ENCODE assay signal across 10 cellular contexts in genomic region chr11:117183724-117184349, GRCh38. TPM values are rescaled to one million over a fixed set of nuclear protein-coding genes. Genes with fewer than 3 reads are reported as not detected.
DNase-seq lines count a peak whose midpoint lies in the region; ATAC-seq, FAIRE-seq and TF ChIP-seq lines count a peak whose summit lies in the region.
"Had no signal": no experiment of that assay in that cellular context is flagged by ENCODE, and none has a peak within 500 bp of the region (broad histone marks: within the 10 kb centered on the region; RNA-seq: fewer than 3 reads in every experiment).

No MANE protein-coding gene starts in this region.

- H3K4me2 ChIP-seq in HepG2 (ENCODE audit: low read depth, low read length), result no peak overlapping the region

- TF ChIP-seq EP300 in HepG2 (IDR thresholded peaks at IDR 0.05; ENCODE audit: low read depth in 2 of 2, low read length in 2 of 2), result no peak
- no peak for TF ChIP-seq EP300 in HepG2 (CRISPR knock-in tag; IDR thresholded peaks at IDR 0.05; ENCODE audit: borderline replicate concordance)

- CTCF ChIA-PET in HepG2 (lab: Yijun Ruan, JAX; ENCODE audit: low intra/inter-chr PET ratio, low total read pairs), result no interaction called here

- DNase-seq in right lobe of liver (peak in 2 of 3 donors; percentile 10 to 29), HepG2 (ENCODE audit: low spot score) (no peak), left colon (peak in 1 of 2 donors; percentile 62), aorta (peak; percentile 21 to 51), NCI-H1092 treated with DMSO at 0.1 percent for 48 hours (lab: John Stamatoyannopoulos, UW) (no peak), G401 (ENCODE audit: low spot score) (no peak)
- DNase-seq: activated naive CD4-positive, alpha-beta T cell treated with Interleukin-2 at 50 U/mL for 16 hours; BE2C; OCI-M1 had no signal

- H3K4me3 ChIP-seq in right lobe of liver (no peak overlapping the region), HepG2 (replicated peaks in 1 of 3; ENCODE audit: insufficient read depth in 1 of 3, low read depth in 2 of 3, low read length in 3 of 3) (no peak overlapping the region), aorta (ENCODE audit: low read length in 2 of 2) (no peak overlapping the region)

- TF ChIP-seq CTCF in right lobe of liver (IDR thresholded peaks at IDR 0.05) (no peak), HepG2 (CRISPR knock-in tag; IDR thresholded peaks at IDR 0.05) (no peak)

- no peak for FAIRE-seq in HepG2 (lab: Jason Lieb, UNC)

- WGBS in right lobe of liver (ENCODE audit: insufficient coverage, low coverage, low lambda C conversion rate, missing lambda C conversion rate), result 84% methylated on average over 5 of the region's 11 CpGs
- 94% methylated on average over 9 of the region's 11 CpGs for WGBS in HepG2 (ENCODE audit: low lambda C conversion rate)
- WGBS in aorta, 2 donors, result 85 to 92% methylated on average over 11 of the region's 11 CpGs

- H2AFZ ChIP-seq in HepG2 (ENCODE audit: low read length), result no peak overlapping the region

- no peaks in the 10 kb centered on the region; the same call in 1 of the 2 replicates for H4K20me1 ChIP-seq in HepG2 (ENCODE audit: insufficient read depth, low read length)

- ATAC-seq in right lobe of liver, result no peak
- ATAC-seq in HepG2, result no peak
- peak; percentile 23 for ATAC-seq in left colon
- ATAC-seq in aorta (ENCODE audit: low FRiP score), result no peak

- H3K36me3 ChIP-seq in right lobe of liver, result peaks cover 0 to 45% (median 13%) of the 10 kb centered on the region in 4 donors
- H3K36me3 ChIP-seq in HepG2 (replicated peaks in 1 of 2; ENCODE audit: control insufficient read depth in 1 of 2, insufficient read depth in 2 of 2, low read length in 2 of 2), result peaks cover 6 to 15% of the 10 kb centered on the region in 2 experiments; a peak in 4 of 5 replicates
- H3K36me3 ChIP-seq in aorta (ENCODE audit: control insufficient read depth in 1 of 2, insufficient read depth in 2 of 2, low read length in 1 of 2), result no peaks in the 10 kb centered on the region

- H3K27ac ChIP-seq in right lobe of liver (no peak overlapping the region), HepG2 (ENCODE audit: extremely low read length, insufficient read depth, low read length) (no peak overlapping the region), aorta (ENCODE audit: low read depth in 1 of 2, low read length in 2 of 2) (no peak overlapping the region)
- H3K27ac ChIP-seq: HL-60 had no signal

- no TSS peak for BruUV-seq in HepG2 (replicated peaks; lab: Mats Ljungman, UMichigan)

- no peaks in the 10 kb centered on the region for H3K9me3 ChIP-seq in right lobe of liver
- H3K9me3 ChIP-seq in HepG2 (ENCODE audit: low read length), result no peaks in the 10 kb centered on the region
- no peaks in the 10 kb centered on the region for H3K9me3 ChIP-seq in aorta (ENCODE audit: control insufficient read depth, low read length)
- H3K9me3 ChIP-seq: BE2C had no signal

- intact Hi-C loops in right lobe of liver (cut with DNase I), result no loop called here
- intact Hi-C loops in HepG2 (cut with micrococcal nuclease; ENCODE audit: unreplicated experiment), result no loop called here
- intact Hi-C loops in left colon (cut with DNase I, micrococcal nuclease), result loop anchor here (5.0 kb wide), 2 partner anchors 38 to 43 kb away; no protein-coding TSS in a partner anchor
- intact Hi-C loops in aorta (cut with DNase I), result loop anchor here in 1 of 2 donors (5.0 kb wide), 1 partner anchor 43 kb away; no protein-coding TSS in a partner anchor

- POLR2A ChIA-PET in HepG2 (lab: Yijun Ruan, JAX), result no interaction called here

- peaks cover 0 to 15% (median 3%) of the 10 kb centered on the region in 4 donors for H3K4me1 ChIP-seq in right lobe of liver
- peaks cover 37% of the 10 kb centered on the region for H3K4me1 ChIP-seq in HepG2 (ENCODE audit: insufficient read depth, low read length)
- H3K4me1 ChIP-seq in aorta (ENCODE audit: control insufficient read depth in 1 of 2, insufficient read depth in 2 of 2, low read length in 2 of 2), result peaks cover 0 to 3% of the 10 kb centered on the region in 2 donors

- TF ChIP-seq POLR2A in right lobe of liver (IDR thresholded peaks at IDR 0.05) (no peak), HepG2 (IDR thresholded peaks at IDR 0.05; ENCODE audit: insufficient read depth in 1 of 2, low read depth in 2 of 2, low read length in 2 of 2) (no peak)

- H3K79me2 ChIP-seq in HepG2 (ENCODE audit: insufficient read depth, low read length), result peaks cover 6% of the 10 kb centered on the region

- in situ Hi-C loops in HepG2 (cut with HindIII; ENCODE audit: extremely low pct_ligation_motif_present, low pct_unique_long_range_greater_than_20kb), result loop anchor here (5.0 kb wide), 1 partner anchor 38 kb away; no protein-coding TSS in a partner anchor
- in situ Hi-C loops in G401 (cut with HindIII; ENCODE audit: low sequenced_read_pairs), result no loop called here

- no peak overlapping the region for H3K9ac ChIP-seq in HepG2 (ENCODE audit: insufficient read depth, low read depth, low read length)

- H3K27me3 ChIP-seq in right lobe of liver (no peaks in the 10 kb centered on the region), HepG2 (ENCODE audit: control insufficient read depth in 1 of 2, insufficient read depth in 2 of 2, low read length in 2 of 2) (no peaks in the 10 kb centered on the region; a peak in 1 of 5 replicates), aorta (ENCODE audit: control insufficient read depth in 1 of 2, insufficient read depth in 2 of 2, low read length in 1 of 2) (no peaks in the 10 kb centered on the region)
- H3K27me3 ChIP-seq: BE2C had no signal

- no peak for TF ChIP-seq RAD21 in HepG2 (CRISPR knock-in tag; IDR thresholded peaks at IDR 0.05)

RNA-seq across cellular contexts. Expression of gene SIDT2, which starts 5.3 kb away (rescaled TPM):
- total RNA-seq in right lobe of liver (10 to 100 TPM; 24.6 to 49.9 (median 35.5) TPM), HepG2 (2016; rRNA removed; fragmentation: Illumina TruSeq; extraction: Trizol) (6.8 and 11.5 TPM in 2 replicates), left colon (10 to 100 TPM; 70.9 to 79.1 TPM), aorta (10 to 100 TPM; 51.2 to 81.3 TPM)
- total RNA-seq in HepG2 (2016; cell fraction: cytosol; rRNA removed; fragmentation: Illumina TruSeq; extraction: Trizol; ENCODE audit: low read depth), result 8.7 and 10.3 TPM in 2 replicates
- total RNA-seq in HepG2 (2016; cell fraction: insoluble cytoplasmic fraction; rRNA removed; fragmentation: Illumina TruSeq; extraction: Trizol), result 6.4 and 12.0 TPM in 2 replicates
- total RNA-seq in HepG2 (2016; cell fraction: membrane; rRNA removed; fragmentation: Illumina TruSeq; extraction: Trizol), result 8.6 and 9.5 TPM in 2 replicates
- 15.6 and 17.2 TPM in 2 replicates for total RNA-seq in HepG2 (2016; cell fraction: nucleus; rRNA removed; fragmentation: Illumina TruSeq; extraction: Trizol)
- polyA plus RNA-seq in HepG2 (2011; rRNA removed) (26.8 and 28.0 TPM in 2 replicates), aorta (10 to 100 TPM; 10.4 to 62.9 TPM)
- polyA plus RNA-seq in HepG2 (2011; cell fraction: cytosol; rRNA removed), result 10.5 and 14.3 TPM in 2 replicates
- polyA plus RNA-seq in HepG2 (2011; cell fraction: nucleus; rRNA removed), result 82.0 and 109 TPM in 2 replicates
- 15.1 and 15.4 TPM in 2 replicates for polyA plus RNA-seq in HepG2 (2012)
- polyA plus RNA-seq in HepG2 (2016; cell fraction: cytosol; fragmentation: Illumina TruSeq; extraction: Trizol; ENCODE audit: low read depth), result 1.9 and 2.2 TPM in 2 replicates
- 7.8 and 8.9 TPM in 2 replicates for polyA plus RNA-seq in HepG2 (2016; cell fraction: insoluble cytoplasmic fraction; fragmentation: Illumina TruSeq; extraction: Trizol; ENCODE audit: low read depth)
- polyA plus RNA-seq in HepG2 (2016; cell fraction: membrane; fragmentation: Illumina TruSeq; extraction: Trizol; ENCODE audit: low read depth), result 6.0 and 6.6 TPM in 2 replicates
- polyA plus RNA-seq in HepG2 (2016; cell fraction: nucleus; fragmentation: Illumina TruSeq; extraction: Trizol; ENCODE audit: insufficient read depth, low read depth), result 24.9 and 26.7 TPM in 2 replicates
- 25.1 and 71.4 TPM in 2 replicates for polyA minus RNA-seq in HepG2 (2011; rRNA and poly(A)+ RNA removed; ENCODE audit: low replicate concordance)
- 11.7 and 19.1 TPM in 2 replicates for polyA minus RNA-seq in HepG2 (2011; cell fraction: cytosol; rRNA and poly(A)+ RNA removed)
- polyA minus RNA-seq in HepG2 (2011; cell fraction: nucleus; rRNA and poly(A)+ RNA removed), result 32.3 and 34.8 TPM in 2 replicates
- 18.6 and 20.1 TPM in 2 replicates for total RNA-seq in G401 (2014; rRNA removed; shearing (Covaris generic))

RNA-seq across cellular contexts. Expression of gene TAGLN, which starts 15.3 kb away (rescaled TPM):
- total RNA-seq in right lobe of liver, result 100 to 1,000 TPM in 4 of 6 experiments, 10 to 100 TPM in 2; 41.2 to 158 (median 112) TPM
- 75.4 and 93.7 TPM in 2 replicates for total RNA-seq in HepG2 (2016; rRNA removed; fragmentation: Illumina TruSeq; extraction: Trizol)
- 15.8 and 16.5 TPM in 2 replicates for total RNA-seq in HepG2 (2016; cell fraction: cytosol; rRNA removed; fragmentation: Illumina TruSeq; extraction: Trizol; ENCODE audit: low read depth)
- total RNA-seq in HepG2 (2016; cell fraction: insoluble cytoplasmic fraction; rRNA removed; fragmentation: Illumina TruSeq; extraction: Trizol), result 83.7 and 102 TPM in 2 replicates
- 20.1 and 22.3 TPM in 2 replicates for total RNA-seq in HepG2 (2016; cell fraction: membrane; rRNA removed; fragmentation: Illumina TruSeq; extraction: Trizol)
- 36.8 and 37.1 TPM in 2 replicates for total RNA-seq in HepG2 (2016; cell fraction: nucleus; rRNA removed; fragmentation: Illumina TruSeq; extraction: Trizol)
- 12.6 and 14.1 TPM in 2 replicates for polyA plus RNA-seq in HepG2 (2011; rRNA removed)
- 11.6 and 11.8 TPM in 2 replicates for polyA plus RNA-seq in HepG2 (2011; cell fraction: cytosol; rRNA removed)
- polyA plus RNA-seq in HepG2 (2011; cell fraction: nucleus; rRNA removed), result 25.0 and 34.5 TPM in 2 replicates
- polyA plus RNA-seq in HepG2 (2012), result 3.6 and 5.8 TPM in 2 replicates
- 19.4 and 20.0 TPM in 2 replicates for polyA plus RNA-seq in HepG2 (2016; cell fraction: cytosol; fragmentation: Illumina TruSeq; extraction: Trizol; ENCODE audit: low read depth)
- polyA plus RNA-seq in HepG2 (2016; cell fraction: insoluble cytoplasmic fraction; fragmentation: Illumina TruSeq; extraction: Trizol; ENCODE audit: low read depth), result 110 TPM in 2 replicates
- polyA plus RNA-seq in HepG2 (2016; cell fraction: membrane; fragmentation: Illumina TruSeq; extraction: Trizol; ENCODE audit: low read depth), result 20.4 and 20.8 TPM in 2 replicates
- polyA plus RNA-seq in HepG2 (2016; cell fraction: nucleus; fragmentation: Illumina TruSeq; extraction: Trizol; ENCODE audit: insufficient read depth, low read depth), result 55.4 and 61.9 TPM in 2 replicates
- 1.5 and 8.0 TPM in 2 replicates for polyA minus RNA-seq in HepG2 (2011; rRNA and poly(A)+ RNA removed; ENCODE audit: low replicate concordance)
- polyA minus RNA-seq in HepG2 (2011; cell fraction: cytosol; rRNA and poly(A)+ RNA removed), result 2.4 and 3.3 TPM in 2 replicates
- polyA minus RNA-seq in HepG2 (2011; cell fraction: nucleus; rRNA and poly(A)+ RNA removed), result 5.0 and 7.5 TPM in 2 replicates
- total RNA-seq in left colon, result 100 to 1,000 TPM in 1 of 2 donors, 10 to 100 TPM in 1; 64.6 to 747 TPM
- over 10,000 TPM in 1 of 2 donors, 1,000 to 10,000 TPM in 1; 4,857 to 10,188 TPM for total RNA-seq in aorta
- polyA plus RNA-seq in aorta, result over 10,000 TPM; 12,625 to 13,815 TPM
- 860 and 912 TPM in 2 replicates for total RNA-seq in G401 (2014; rRNA removed; shearing (Covaris generic))

RNA-seq across cellular contexts. Expression of gene PAFAH1B2, which starts 39.8 kb away (rescaled TPM):
- total RNA-seq in right lobe of liver, result 10 to 100 TPM; 22.2 to 39.1 (median 29.3) TPM
- total RNA-seq in HepG2 (2016; rRNA removed; fragmentation: Illumina TruSeq; extraction: Trizol), result 104 and 178 TPM in 2 replicates
- 34.4 and 37.3 TPM in 2 replicates for total RNA-seq in HepG2 (2016; cell fraction: cytosol; rRNA removed; fragmentation: Illumina TruSeq; extraction: Trizol; ENCODE audit: low read depth)
- total RNA-seq in HepG2 (2016; cell fraction: insoluble cytoplasmic fraction; rRNA removed; fragmentation: Illumina TruSeq; extraction: Trizol), result 107 and 164 TPM in 2 replicates
- total RNA-seq in HepG2 (2016; cell fraction: membrane; rRNA removed; fragmentation: Illumina TruSeq; extraction: Trizol), result 37.1 and 43.1 TPM in 2 replicates
- 42.3 and 46.9 TPM in 2 replicates for total RNA-seq in HepG2 (2016; cell fraction: nucleus; rRNA removed; fragmentation: Illumina TruSeq; extraction: Trizol)
- polyA plus RNA-seq in HepG2 (2011; rRNA removed), result 27.0 and 28.8 TPM in 2 replicates
- polyA plus RNA-seq in HepG2 (2011; cell fraction: cytosol; rRNA removed), result 21.8 and 24.3 TPM in 2 replicates
- polyA plus RNA-seq in HepG2 (2011; cell fraction: nucleus; rRNA removed), result 15.1 and 15.4 TPM in 2 replicates
- polyA plus RNA-seq in HepG2 (2012), result 23.9 and 26.9 TPM in 2 replicates
- 2.7 and 3.0 TPM in 2 replicates for polyA plus RNA-seq in HepG2 (2016; cell fraction: cytosol; fragmentation: Illumina TruSeq; extraction: Trizol; ENCODE audit: low read depth)
- polyA plus RNA-seq in HepG2 (2016; cell fraction: insoluble cytoplasmic fraction; fragmentation: Illumina TruSeq; extraction: Trizol; ENCODE audit: low read depth), result 70.7 and 75.2 TPM in 2 replicates
- 12.5 and 14.8 TPM in 2 replicates for polyA plus RNA-seq in HepG2 (2016; cell fraction: membrane; fragmentation: Illumina TruSeq; extraction: Trizol; ENCODE audit: low read depth)
- 26.9 and 30.3 TPM in 2 replicates for polyA plus RNA-seq in HepG2 (2016; cell fraction: nucleus; fragmentation: Illumina TruSeq; extraction: Trizol; ENCODE audit: insufficient read depth, low read depth)
- 84.0 and 119 TPM in 2 replicates for polyA minus RNA-seq in HepG2 (2011; rRNA and poly(A)+ RNA removed; ENCODE audit: low replicate concordance)
- 68.8 and 69.8 TPM in 2 replicates for polyA minus RNA-seq in HepG2 (2011; cell fraction: cytosol; rRNA and poly(A)+ RNA removed)
- polyA minus RNA-seq in HepG2 (2011; cell fraction: nucleus; rRNA and poly(A)+ RNA removed), result 42.0 and 56.1 TPM in 2 replicates
- 10 to 100 TPM; 74.0 to 75.5 TPM for total RNA-seq in left colon
- total RNA-seq in aorta, result 10 to 100 TPM; 69.9 to 73.5 TPM
- polyA plus RNA-seq in aorta, result 10 to 100 TPM; 18.2 to 20.5 TPM
- total RNA-seq in G401 (2014; rRNA removed; shearing (Covaris generic)), result 127 and 161 TPM in 2 replicates

RNA-seq across cellular contexts. Expression of gene PCSK7, which starts 48.0 kb away (rescaled TPM):
- total RNA-seq in right lobe of liver (10 to 100 TPM; 19.3 to 28.5 (median 25.8) TPM), HepG2 (2016; rRNA removed; fragmentation: Illumina TruSeq; extraction: Trizol) (6.8 and 13.8 TPM in 2 replicates), left colon (100 to 1,000 TPM; 153 to 232 TPM), aorta (10 to 100 TPM; 52.8 to 71.5 TPM)
- 7.8 and 8.9 TPM in 2 replicates for total RNA-seq in HepG2 (2016; cell fraction: cytosol; rRNA removed; fragmentation: Illumina TruSeq; extraction: Trizol; ENCODE audit: low read depth)
- total RNA-seq in HepG2 (2016; cell fraction: insoluble cytoplasmic fraction; rRNA removed; fragmentation: Illumina TruSeq; extraction: Trizol), result 8.1 and 12.0 TPM in 2 replicates
- total RNA-seq in HepG2 (2016; cell fraction: membrane; rRNA removed; fragmentation: Illumina TruSeq; extraction: Trizol), result 6.1 and 6.3 TPM in 2 replicates
- 16.5 and 17.3 TPM in 2 replicates for total RNA-seq in HepG2 (2016; cell fraction: nucleus; rRNA removed; fragmentation: Illumina TruSeq; extraction: Trizol)
- polyA plus RNA-seq in HepG2 (2011; rRNA removed) (13.4 and 14.4 TPM in 2 replicates), aorta (10 to 100 TPM; 23.5 to 57.0 TPM)
- polyA plus RNA-seq in HepG2 (2011; cell fraction: cytosol; rRNA removed), result 6.8 and 10.0 TPM in 2 replicates
- 63.6 and 86.3 TPM in 2 replicates for polyA plus RNA-seq in HepG2 (2011; cell fraction: nucleus; rRNA removed)
- 4.8 and 7.7 TPM in 2 replicates for polyA plus RNA-seq in HepG2 (2012)
- polyA plus RNA-seq in HepG2 (2016; cell fraction: cytosol; fragmentation: Illumina TruSeq; extraction: Trizol; ENCODE audit: low read depth), result 1.6 and 1.8 TPM in 2 replicates
- 7.1 and 8.6 TPM in 2 replicates for polyA plus RNA-seq in HepG2 (2016; cell fraction: insoluble cytoplasmic fraction; fragmentation: Illumina TruSeq; extraction: Trizol; ENCODE audit: low read depth)
- polyA plus RNA-seq in HepG2 (2016; cell fraction: membrane; fragmentation: Illumina TruSeq; extraction: Trizol; ENCODE audit: low read depth), result 3.0 and 4.2 TPM in 2 replicates
- polyA plus RNA-seq in HepG2 (2016; cell fraction: nucleus; fragmentation: Illumina TruSeq; extraction: Trizol; ENCODE audit: insufficient read depth, low read depth), result 59.8 and 63.8 TPM in 2 replicates
- 16.5 and 37.7 TPM in 2 replicates for polyA minus RNA-seq in HepG2 (2011; rRNA and poly(A)+ RNA removed; ENCODE audit: low replicate concordance)
- 3.3 and 6.0 TPM in 2 replicates for polyA minus RNA-seq in HepG2 (2011; cell fraction: cytosol; rRNA and poly(A)+ RNA removed)
- polyA minus RNA-seq in HepG2 (2011; cell fraction: nucleus; rRNA and poly(A)+ RNA removed), result 13.0 and 13.4 TPM in 2 replicates
- 40.3 and 52.6 TPM in 2 replicates for total RNA-seq in G401 (2014; rRNA removed; shearing (Covaris generic))

RNA-seq across cellular contexts. Expression of gene RNF214, which starts 48.6 kb away (rescaled TPM):
- total RNA-seq in right lobe of liver (1 to 10 TPM; 5.6 to 9.4 (median 7.3) TPM), HepG2 (2016; rRNA removed; fragmentation: Illumina TruSeq; extraction: Trizol) (10.7 and 12.4 TPM in 2 replicates), left colon (10 to 100 TPM; 17.4 to 17.8 TPM), aorta (10 to 100 TPM; 27.2 to 32.7 TPM)
- total RNA-seq in HepG2 (2016; cell fraction: cytosol; rRNA removed; fragmentation: Illumina TruSeq; extraction: Trizol; ENCODE audit: low read depth), result 4.7 and 5.5 TPM in 2 replicates
- 10.0 and 10.5 TPM in 2 replicates for total RNA-seq in HepG2 (2016; cell fraction: insoluble cytoplasmic fraction; rRNA removed; fragmentation: Illumina TruSeq; extraction: Trizol)
- 8.0 and 9.2 TPM in 2 replicates for total RNA-seq in HepG2 (2016; cell fraction: membrane; rRNA removed; fragmentation: Illumina TruSeq; extraction: Trizol)
- total RNA-seq in HepG2 (2016; cell fraction: nucleus; rRNA removed; fragmentation: Illumina TruSeq; extraction: Trizol), result 11.2 and 11.4 TPM in 2 replicates
- polyA plus RNA-seq in HepG2 (2011; rRNA removed) (12.6 and 12.8 TPM in 2 replicates), aorta (10 to 100 TPM; 10.9 to 16.7 TPM)
- 5.0 and 8.9 TPM in 2 replicates for polyA plus RNA-seq in HepG2 (2011; cell fraction: cytosol; rRNA removed)
- 20.8 and 21.2 TPM in 2 replicates for polyA plus RNA-seq in HepG2 (2011; cell fraction: nucleus; rRNA removed)
- polyA plus RNA-seq in HepG2 (2012), result 9.1 and 10.6 TPM in 2 replicates
- 2.7 and 3.1 TPM in 2 replicates for polyA plus RNA-seq in HepG2 (2016; cell fraction: cytosol; fragmentation: Illumina TruSeq; extraction: Trizol; ENCODE audit: low read depth)
- 10.6 and 13.7 TPM in 2 replicates for polyA plus RNA-seq in HepG2 (2016; cell fraction: insoluble cytoplasmic fraction; fragmentation: Illumina TruSeq; extraction: Trizol; ENCODE audit: low read depth)
- 4.7 and 5.8 TPM in 2 replicates for polyA plus RNA-seq in HepG2 (2016; cell fraction: membrane; fragmentation: Illumina TruSeq; extraction: Trizol; ENCODE audit: low read depth)
- polyA plus RNA-seq in HepG2 (2016; cell fraction: nucleus; fragmentation: Illumina TruSeq; extraction: Trizol; ENCODE audit: insufficient read depth, low read depth), result 26.2 and 27.4 TPM in 2 replicates
- 20.7 and 43.7 TPM in 2 replicates for polyA minus RNA-seq in HepG2 (2011; rRNA and poly(A)+ RNA removed; ENCODE audit: low replicate concordance)
- 10.5 and 12.9 TPM in 2 replicates for polyA minus RNA-seq in HepG2 (2011; cell fraction: cytosol; rRNA and poly(A)+ RNA removed)
- 18.7 and 20.5 TPM in 2 replicates for polyA minus RNA-seq in HepG2 (2011; cell fraction: nucleus; rRNA and poly(A)+ RNA removed)
- 5.5 and 18.3 TPM in 2 replicates for total RNA-seq in G401 (2014; rRNA removed; shearing (Covaris generic))

Comparison
In these comparisons a context has a peak if more than half of its experiments do, and no peak if none do; other contexts are left out.
1. DNase-seq: peak in right lobe of liver (2 of 3) and aorta (2 of 2); none in HepG2 (single experiment), NCI-H1092 treated with DMSO at 0.1 percent for 48 hours (single experiment) and G401 (single experiment).
2. intact Hi-C loops: an anchor here in left colon (5.0 kb wide); none called in right lobe of liver and HepG2.